Comparison of ENCODE assay signal across 29 cellular contexts in the genomic region with DNA sequence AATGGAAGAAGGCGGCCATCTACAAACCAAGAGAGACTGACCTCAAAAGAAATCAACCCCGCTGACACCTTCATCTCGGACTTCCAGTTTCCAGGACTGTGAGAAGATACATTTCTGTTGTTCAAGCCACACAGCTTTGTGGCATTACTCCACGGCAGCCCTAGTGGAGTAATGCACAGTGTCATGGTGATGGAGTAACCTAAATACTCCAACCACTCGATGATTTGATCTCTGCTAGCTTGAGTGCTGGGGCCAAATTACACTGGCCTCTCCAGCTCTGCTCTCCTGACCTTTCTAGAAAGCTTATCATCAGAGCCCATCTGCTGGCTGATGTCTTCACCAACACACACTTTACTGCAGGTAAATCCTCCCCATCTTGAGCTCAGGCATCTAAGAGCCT. TPM values are rescaled to one million over a fixed set of nuclear protein-coding genes. Genes with fewer than 3 reads are reported as not detected.
"Had no signal": no experiment of that assay in that cellular context is flagged by ENCODE, and none has a peak within 500 bp of the region (broad histone marks: within the 10 kb centered on the region; RNA-seq: fewer than 3 reads in every experiment).

No MANE protein-coding gene starts in this region.

- ATAC-seq: left cardiac atrium; left lung; mucosa of descending colon; natural killer cell treated with Interleukin-12 subunit alpha and Interleukin-12 subunit beta and Interleukin-15 and Interleukin-18, amount 100 ng/mL, for 72 hours; psoas muscle; right cardiac atrium; stimulated activated effector memory CD8-positive, alpha-beta T cell treated with anti-CD3 and anti-CD28 coated beads, Interleukin-12 subunit alpha, Interleukin-12 subunit beta, amount 100 ng/mL, for 72 hours; stimulated activated naive CD8-positive, alpha-beta T cell treated with anti-CD3 and anti-CD28 coated beads, Interleukin-15, Interleukin-2, amounts not matched to agents 100 U/mL and 50 U/mL, for 24 hours had no signal

- H3K9me3 Mint-ChIP-seq: type B pancreatic cell had no signal

- H3K27me3 Mint-ChIP-seq: naive B cell; natural killer cell treated with Interleukin-12 subunit alpha and Interleukin-12 subunit beta and Interleukin-15 and Interleukin-18, amount 100 ng/mL, for 72 hours; type B pancreatic cell had no signal

- H3K36me3 Mint-ChIP-seq: stimulated activated effector memory CD8-positive, alpha-beta T cell treated with anti-CD3 and anti-CD28 coated beads, Interleukin-12 subunit alpha, Interleukin-12 subunit beta, amount 100 ng/mL, for 72 hours; type B pancreatic cell had no signal

- DNase-seq: dermis blood vessel endothelial cell; effector memory CD4-positive, alpha-beta T cell; erythroblast; esophagus squamous epithelium; foreskin melanocyte; glutamatergic neuron; heart right ventricle; hippocampal formation; left cardiac atrium; left lung; mesenchymal stem cell; mucosa of descending colon; naive B cell; psoas muscle; right cardiac atrium; sigmoid colon; stimulated activated CD4-positive, alpha-beta T cell treated with anti-CD3 and anti-CD28 coated beads, Interleukin-2, amount 100 ng/mL, for 24 hours; stimulated activated CD4-positive, alpha-beta T cell treated with anti-CD3 and anti-CD28 coated beads, Interleukin-4, amount 100 ng/mL, for 24 hours; stimulated activated naive CD8-positive, alpha-beta T cell treated with anti-CD3 and anti-CD28 coated beads, Interleukin-15, Interleukin-2, amounts not matched to agents 100 U/mL and 50 U/mL, for 24 hours; substantia nigra; testis; tibial artery had no signal

- H3K4me1 Mint-ChIP-seq: naive B cell; stimulated activated effector memory CD8-positive, alpha-beta T cell treated with anti-CD3 and anti-CD28 coated beads, Interleukin-12 subunit alpha, Interleukin-12 subunit beta, amount 100 ng/mL, for 72 hours had no signal

- H3K27ac Mint-ChIP-seq: mesothelial cell of epicardium; naive B cell; natural killer cell treated with Interleukin-12 subunit alpha and Interleukin-12 subunit beta and Interleukin-15 and Interleukin-18, amount 100 ng/mL, for 72 hours; neural progenitor cell; stimulated activated effector memory CD8-positive, alpha-beta T cell treated with anti-CD3 and anti-CD28 coated beads, Interleukin-12 subunit alpha, Interleukin-12 subunit beta, amount 100 ng/mL, for 72 hours; type B pancreatic cell had no signal

- H3K4me3 Mint-ChIP-seq: mesothelial cell of epicardium; natural killer cell treated with Interleukin-12 subunit alpha and Interleukin-12 subunit beta and Interleukin-15 and Interleukin-18, amount 100 ng/mL, for 72 hours; neural progenitor cell; stimulated activated effector memory CD8-positive, alpha-beta T cell treated with anti-CD3 and anti-CD28 coated beads, Interleukin-12 subunit alpha, Interleukin-12 subunit beta, amount 100 ng/mL, for 72 hours; type B pancreatic cell had no signal

RNA-seq across cellular contexts. Expression of gene GALNT17, which starts 52.2 kb away (rescaled TPM):
- total RNA-seq: dermis blood vessel endothelial cell; lung microvascular endothelial cell; natural killer cell treated with Interleukin-12 subunit alpha and Interleukin-12 subunit beta and Interleukin-15 and Interleukin-18, amount 100 ng/mL, for 72 hours; renal cortical epithelial cell had no signal
